Comparison of ENCODE assay signal across 12 cellular contexts in genomic region chr6:156816505-156816904, GRCh38. TPM values are rescaled to one million over a fixed set of nuclear protein-coding genes. Genes with fewer than 3 reads are reported as not detected.
DNase-seq lines count a peak whose midpoint lies in the region; ATAC-seq, FAIRE-seq and TF ChIP-seq lines count a peak whose summit lies in the region.
"Had no signal": no experiment of that assay in that cellular context is flagged by ENCODE, and none has a peak within 500 bp of the region (broad histone marks: within the 10 kb centered on the region; RNA-seq: fewer than 3 reads in every experiment).

No MANE protein-coding gene starts in this region.

- FAIRE-seq in keratinocyte (lab: Jason Lieb, UNC) (no peak), H54 (lab: Jason Lieb, UNC) (no peak)

- no peak overlapping the region for H3K9ac ChIP-seq in keratinocyte (ENCODE audit: control insufficient read depth, extremely low read depth, insufficient read depth, low read length)

- no peak overlapping the region for H2AFZ ChIP-seq in keratinocyte (ENCODE audit: control insufficient read depth, low read length)

- peak overlapping the region; percentile 17 for H3K4me2 ChIP-seq in keratinocyte (ENCODE audit: control insufficient read depth, extremely low read depth, insufficient read depth, low read depth, low read length)

- no peak for DNase-seq in keratinocyte (ENCODE audit: low read depth, low spot score)
- DNase-seq in prostate gland (ENCODE audit: low spot score) = peak; percentile 51
- DNase-seq in H54 (ENCODE audit: insufficient read length, low spot score) = no peak
- DNase-seq in CD1c-positive myeloid dendritic cell (ENCODE audit: extremely low spot score) = no peak
- no peak for DNase-seq in glomerular visceral epithelial cell (ENCODE audit: extremely low spot score)
- DNase-seq: activated CD4-positive, alpha-beta memory T cell treated with anti-CD3 and anti-CD28 coated beads for 36 hours; NCI-H446 had no signal

- 56% methylated on average over 7 of the region's 7 CpGs for WGBS in prostate gland

- H3K27ac ChIP-seq in VCaP (peak overlapping the region; percentile 25; the same call in 1 of the 2 replicates), keratinocyte (ENCODE audit: control insufficient read depth, insufficient read depth, low read length) (peak overlapping the region; percentile 3), prostate gland (peak overlapping the region in 1 of 2 donors; percentile 1)
- H3K27ac ChIP-seq: ascending aorta, SK-N-MC had no signal

- H3K36me3 ChIP-seq in keratinocyte (ENCODE audit: control insufficient read depth in 2 of 2, extremely low read depth in 1 of 2, insufficient read depth in 2 of 2, low read length in 2 of 2) (no peaks in the 10 kb centered on the region), prostate gland (no peaks in the 10 kb centered on the region)
- H3K36me3 ChIP-seq: ascending aorta had no signal

- ATAC-seq in GM19023 (IDR thresholded peaks at IDR 0.05; ENCODE audit: unreplicated experiment) (peak; percentile 54), GM18858 (IDR thresholded peaks at IDR 0.05; ENCODE audit: unreplicated experiment) (no peak)

- H3K9me1 ChIP-seq in keratinocyte (ENCODE audit: control insufficient read depth, extremely low read depth, insufficient read depth, low read length) = no peaks in the 10 kb centered on the region

- H3K79me2 ChIP-seq in keratinocyte (ENCODE audit: control insufficient read depth, insufficient read depth, low read length) = peaks cover 89% of the 10 kb centered on the region

- H3K4me3 ChIP-seq in keratinocyte (ENCODE audit: control insufficient read depth in 2 of 3, extremely low read depth in 1 of 3, insufficient read depth in 2 of 3, low read depth in 1 of 3, low read length in 3 of 3) (no peak overlapping the region), prostate gland (no peak overlapping the region)
- H3K4me3 ChIP-seq: ascending aorta, SK-N-MC had no signal

- peaks cover 3% of the 10 kb centered on the region for H4K20me1 ChIP-seq in keratinocyte (ENCODE audit: control insufficient read depth, extremely low read depth, insufficient read depth, low read length)

- TF ChIP-seq POLR2A in prostate gland (IDR thresholded peaks at IDR 0.05) (no peak), H54 (IDR thresholded peaks at IDR 0.05; ENCODE audit: low read depth, low read length) (no peak)

- no peak for TF ChIP-seq CTCF in VCaP (conservative IDR thresholded peaks at IDR 0.05)
- no peak for TF ChIP-seq CTCF in keratinocyte (optimal IDR thresholded peaks at IDR 0.05 in 1 of 3, IDR thresholded peaks at IDR 0.05 in 1 of 3, conservative IDR thresholded peaks at IDR 0.05 in 1 of 3; ENCODE audit: extremely low read depth in 1 of 3, insufficient read depth in 2 of 3, low read length in 3 of 3)
- TF ChIP-seq CTCF in prostate gland (IDR thresholded peaks at IDR 0.05) = no peak

- intact Hi-C loops in prostate gland (cut with DNase I) = no loop called here

- H3K4me1 ChIP-seq in keratinocyte (ENCODE audit: control insufficient read depth, extremely low read depth, insufficient read depth, low read length) (peaks cover 19% of the 10 kb centered on the region), prostate gland (replicated peaks) (no peaks in the 10 kb centered on the region)

- H3K27me3 ChIP-seq in keratinocyte (ENCODE audit: control insufficient read depth, extremely low read depth, insufficient read depth, low read length) (no peaks in the 10 kb centered on the region), prostate gland (replicated peaks; ENCODE audit: insufficient read depth) (no peaks in the 10 kb centered on the region)
- H3K27me3 ChIP-seq: ascending aorta had no signal

- dilution Hi-C loops in keratinocyte (cut with MboI; ENCODE audit: extremely low pct_ligation_motif_present, low sequenced_read_pairs) = no loop called here

- no peaks in the 10 kb centered on the region for H3K9me3 ChIP-seq in keratinocyte (ENCODE audit: control insufficient read depth, low read depth, low read length)
- no peaks in the 10 kb centered on the region for H3K9me3 ChIP-seq in prostate gland
- H3K9me3 ChIP-seq: ascending aorta had no signal

RNA-seq across cellular contexts. Expression of gene ARID1B, which starts 39.3 kb away (rescaled TPM):
- polyA plus RNA-seq in keratinocyte = 12.6 to 16.6 TPM (median 14.9 TPM) in 3 replicates
- 23.5 TPM for polyA plus RNA-seq in keratinocyte (2011; ENCODE audit: low read depth)
- polyA plus RNA-seq in keratinocyte (2011; cell fraction: cytosol; rRNA removed) = 13.7 and 14.6 TPM in 2 replicates
- polyA plus RNA-seq in keratinocyte (2011; cell fraction: nucleus; rRNA removed) = 32.4 and 41.3 TPM in 2 replicates
- polyA plus RNA-seq in keratinocyte (2012; ENCODE audit: low replicate concordance) = 20.5 and 22.2 TPM in 2 replicates
- 57.6 to 94.5 TPM (median 76.6 TPM) in 3 replicates for polyA minus RNA-seq in keratinocyte
- polyA minus RNA-seq in keratinocyte (2011; cell fraction: cytosol; rRNA and poly(A)+ RNA removed) = 35.5 TPM
- 90.7 and 153 TPM in 2 replicates for polyA minus RNA-seq in keratinocyte (2011; cell fraction: nucleus; rRNA and poly(A)+ RNA removed)
- total RNA-seq in prostate gland = 10 to 100 TPM; 65.1 to 99.4 TPM
